ENCODE assay signal across 25 cellular contexts in the genomic region with DNA sequence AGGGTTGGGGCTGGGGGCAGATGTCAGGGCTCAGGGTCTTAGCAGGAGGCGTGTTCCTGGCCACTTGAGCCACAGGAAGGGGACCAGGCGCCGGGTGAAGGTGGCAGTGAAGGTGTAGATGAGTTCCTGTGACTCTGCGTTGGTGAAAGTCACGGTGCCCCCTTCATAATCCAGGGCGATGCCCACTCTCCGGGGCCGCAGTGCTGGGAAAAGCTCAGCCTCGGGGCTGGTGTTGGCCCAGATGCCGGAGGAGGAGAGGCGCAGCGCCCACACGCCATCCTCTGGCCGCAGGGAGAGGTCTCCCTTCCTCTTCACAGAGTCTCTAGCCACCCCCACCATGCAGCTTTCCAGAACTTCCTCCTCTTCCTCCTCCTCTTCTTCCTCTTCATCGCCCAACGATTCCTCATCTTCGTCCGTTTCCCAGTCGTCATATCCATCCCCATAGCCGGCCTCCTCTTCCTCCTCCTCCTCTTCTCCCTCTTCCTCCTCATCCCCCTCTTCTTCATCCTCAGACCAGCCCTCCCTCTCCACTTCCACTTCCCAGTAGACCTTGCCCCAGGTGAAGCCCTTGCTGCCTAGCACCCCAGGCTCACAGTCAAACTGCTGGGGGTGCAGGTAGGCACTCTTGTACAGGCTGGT. TPM values are rescaled to one million over a fixed set of nuclear protein-coding genes. Genes with fewer than 3 reads are reported as not detected.
DNase-seq lines count a peak whose midpoint lies in the region; ATAC-seq and TF ChIP-seq lines count a peak whose summit lies in the region.
"Had no signal": no experiment of that assay in that cellular context is flagged by ENCODE, and none has a peak within 500 bp of the region (broad histone marks: within the 10 kb centered on the region; RNA-seq: fewer than 3 reads in every experiment).

No MANE protein-coding gene starts in this region.

- no peak for DNase-seq in activated T-cell treated with anti-CD3 and anti-CD28 coated beads, Interleukin-2, amount 50 U/mL, for 24 hours
- no peak for DNase-seq in activated T-cell treated with anti-CD3 and anti-CD28 coated beads, Interleukin-2, amount 50 U/mL, for 48 hours
- no peak for DNase-seq in PC-3
- DNase-seq in ecto neural progenitor cell (ENCODE audit: low spot score): peak; percentile 21
- no peak for DNase-seq in sciatic nerve (ENCODE audit: low spot score)
- no peak for DNase-seq in stimulated activated CD4-positive, alpha-beta T cell treated with anti-CD3 and anti-CD28 coated beads, Interleukin-4, amount 100 ng/mL, for 24 hours
- DNase-seq: 8988T; AML-193; C1 segment of cervical spinal cord; CD8-positive, alpha-beta T cell; MM.1S; NCI-H1048; NCI-H1417 treated with DMSO at 0.1 percent for 48 hours; NCI-H187; NCI-H2227 treated with DMSO at 0.1 percent for 48 hours; NCI-H510A treated with DMSO at 0.1 percent for 48 hours; NCI-H748 treated with DMSO at 0.1 percent for 48 hours; Peyer's patch had no signal

- no peak overlapping the region for H3K4me2 ChIP-seq in PC-3 (ENCODE audit: low read length)

- H3K9me2 ChIP-seq in PC-3 (replicated peaks; ENCODE audit: low read length): no peaks in the 10 kb centered on the region

- H3K9me3 ChIP-seq in PC-3 (ENCODE audit: low read length): no peaks in the 10 kb centered on the region
- H3K9me3 ChIP-seq: HAP-1, Peyer's patch had no signal

- no peaks in the 10 kb centered on the region for H3K27me3 ChIP-seq in PC-3 (ENCODE audit: low read length)
- H3K27me3 ChIP-seq: Peyer's patch had no signal

- no peak overlapping the region for H3K4me3 Mint-ChIP-seq in activated T-cell treated with anti-CD3 and anti-CD28 coated beads, Interleukin-2, amount 50 U/mL, for 24 hours
- H3K4me3 Mint-ChIP-seq: CD8-positive, alpha-beta T cell had no signal

- no peak overlapping the region for H2AFZ ChIP-seq in PC-3 (ENCODE audit: low read length)

- BruUV-seq in PC-3 (replicated peaks; lab: Mats Ljungman, UMichigan): TSS peak; percentile 36

- no peaks in the 10 kb centered on the region for H3K27me3 Mint-ChIP-seq in activated T-cell treated with anti-CD3 and anti-CD28 coated beads, Interleukin-2, amount 50 U/mL, for 24 hours

- no peak overlapping the region for H3K27ac ChIP-seq in PC-3 (ENCODE audit: low read length)
- H3K27ac ChIP-seq: Peyer's patch had no signal

- peak overlapping the region; percentile 32 for H3K27ac Mint-ChIP-seq in activated T-cell treated with anti-CD3 and anti-CD28 coated beads, Interleukin-2, amount 50 U/mL, for 24 hours

- no peak overlapping the region for H3K9ac ChIP-seq in PC-3 (ENCODE audit: low read length)

- no peak for TF ChIP-seq CTCF in PC-3 (conservative IDR thresholded peaks at IDR 0.05; ENCODE audit: low read depth, low read length)

- CTCF ChIA-PET in PC-3 (lab: Charles Lee): no interaction called here

- intact Hi-C loops in PC-3 (cut with micrococcal nuclease): no loop called here
- intact Hi-C loops in sciatic nerve (cut with DNase I): no loop called here

- no peaks in the 10 kb centered on the region for H4K20me1 ChIP-seq in PC-3 (ENCODE audit: low read length)

- ATAC-seq in PC-3 (no peak), sciatic nerve (peak; percentile 35), HG02870 (IDR thresholded peaks at IDR 0.05; ENCODE audit: unreplicated experiment) (no peak), HG03280 (IDR thresholded peaks at IDR 0.05; ENCODE audit: unreplicated experiment) (no peak)
- ATAC-seq: CD8-positive, alpha-beta T cell; K562; SK-N-SH treated with all-trans-retinoic acid at 6 μM for 48 hours had no signal

- peaks cover 34% of the 10 kb centered on the region for H3K36me3 ChIP-seq in PC-3 (ENCODE audit: low read depth, low read length)

- H3K36me3 Mint-ChIP-seq in activated T-cell treated with anti-CD3 and anti-CD28 coated beads, Interleukin-2, amount 50 U/mL, for 24 hours (ENCODE audit: low read depth): peaks cover 62% of the 10 kb centered on the region

- peaks cover 1% of the 10 kb centered on the region for H3K9me3 Mint-ChIP-seq in activated T-cell treated with anti-CD3 and anti-CD28 coated beads, Interleukin-2, amount 50 U/mL, for 24 hours
- H3K9me3 Mint-ChIP-seq: CD8-positive, alpha-beta T cell had no signal

- no peaks in the 10 kb centered on the region for H3F3A ChIP-seq in PC-3 (ENCODE audit: low read length, unreplicated experiment)

- no peaks in the 10 kb centered on the region for H3K4me1 ChIP-seq in PC-3 (ENCODE audit: insufficient read depth, low read length)
- H3K4me1 ChIP-seq: HAP-1, Peyer's patch had no signal

- H3K4me3 ChIP-seq in PC-3 (ENCODE audit: low read length): no peak overlapping the region
- H3K4me3 ChIP-seq: HAP-1, K562, Peyer's patch had no signal

- H3K4me1 Mint-ChIP-seq in activated T-cell treated with anti-CD3 and anti-CD28 coated beads, Interleukin-2, amount 50 U/mL, for 24 hours (ENCODE audit: low read depth): no peaks in the 10 kb centered on the region

- POLR2A ChIA-PET in PC-3 (lab: Charles Lee; ENCODE audit: unreplicated experiment): no interaction called here

- H3K79me2 ChIP-seq in PC-3 (ENCODE audit: low read length): no peaks in the 10 kb centered on the region

RNA-seq across cellular contexts. Expression of a gene that starts 22.6 kb away (rescaled TPM):
- total RNA-seq in PC-3 (2014; rRNA removed) (not detected in 2 replicates), sciatic nerve (not detected)
- total RNA-seq: CD8-positive, alpha-beta T cell; LHCN-M2 had no signal

RNA-seq across cellular contexts. Expression of a gene that starts 25.0 kb away (rescaled TPM):
- total RNA-seq in PC-3 (2014; rRNA removed) (not detected in 2 replicates), sciatic nerve (0.62 TPM)
- total RNA-seq: CD8-positive, alpha-beta T cell; Daoy; LHCN-M2 had no signal

RNA-seq across cellular contexts. Expression of a gene that starts 27.2 kb away (rescaled TPM):
- total RNA-seq in PC-3 (2014; rRNA removed) (48.1 and 56.0 TPM in 2 replicates), sciatic nerve (42.6 TPM)

RNA-seq across cellular contexts. Expression of a gene that starts 50.0 kb away (rescaled TPM):
- not detected in 2 replicates for total RNA-seq in PC-3 (2014; rRNA removed)
- not detected for total RNA-seq in sciatic nerve
- total RNA-seq: CD8-positive, alpha-beta T cell; Daoy; K562; LHCN-M2 had no signal
